8 cellular contexts compared by ENCODE assay signal in genomic region chr20:5658897-5659296, GRCh38. TPM values are rescaled to one million over a fixed set of nuclear protein-coding genes. Genes with fewer than 3 reads are reported as not detected.
DNase-seq lines count a peak whose midpoint lies in the region; ATAC-seq, FAIRE-seq and TF ChIP-seq lines count a peak whose summit lies in the region.

No MANE protein-coding gene starts in this region.

- no TSS peak for BruUV-seq in Caco-2 (replicated peaks; lab: Mats Ljungman, UMichigan)

- peak; percentile 81 for ATAC-seq in activated B cell treated with CpG ODN at 0.5 μM for 24 hours (ENCODE audit: low read depth)
- ATAC-seq in effector memory CD8-positive, alpha-beta T cell (replicated peaks), result peak; percentile 46
- peak; percentile 24 for ATAC-seq in mucosa of descending colon

- H3K27ac Mint-ChIP-seq in activated B cell treated with CpG ODN at 0.5 μM for 24 hours, result peak overlapping the region; percentile 88
- H3K27ac Mint-ChIP-seq in effector memory CD8-positive, alpha-beta T cell, result no peak overlapping the region
- H3K27ac Mint-ChIP-seq in Caco-2 (ENCODE audit: unreplicated experiment), result no peak overlapping the region

- H3K27me3 Mint-ChIP-seq in activated B cell treated with CpG ODN at 0.5 μM for 24 hours (no peaks in the 10 kb centered on the region), Caco-2 (ENCODE audit: insufficient read depth, unreplicated experiment) (no peaks in the 10 kb centered on the region)
- H3K27me3 Mint-ChIP-seq in effector memory CD8-positive, alpha-beta T cell, result peaks cover 0 to 24% of the 10 kb centered on the region in 2 donors

- H3K4me1 Mint-ChIP-seq in activated B cell treated with CpG ODN at 0.5 μM for 24 hours (peaks cover 54% of the 10 kb centered on the region), Caco-2 (ENCODE audit: low read depth, unreplicated experiment) (no peaks in the 10 kb centered on the region)
- no peaks in the 10 kb centered on the region for H3K4me1 Mint-ChIP-seq in effector memory CD8-positive, alpha-beta T cell (ENCODE audit: low read depth in 2 of 2)

- no peak overlapping the region for H3K4me3 ChIP-seq in Jurkat, Clone E6-1 (ENCODE audit: low read length)
- H3K4me3 ChIP-seq in mucosa of descending colon (no peak overlapping the region), suprapubic skin (no peak overlapping the region), Caco-2 (ENCODE audit: low read depth, low read length) (no peak overlapping the region)

- FAIRE-seq in GM19239 (lab: Jason Lieb, UNC), result no peak

- WGBS in suprapubic skin, result 13% methylated on average over 4 of the region's 4 CpGs

- DNase-seq in GM04504 (ENCODE audit: low read depth) (peak; percentile 68), activated B cell treated with CpG ODN at 0.5 μM for 24 hours (peak; percentile 38), mucosa of descending colon (peak in 1 of 3 donors; percentile 48), suprapubic skin (ENCODE audit: low spot score in 2 of 2) (peak; percentile 82 to 85), GM19239 (ENCODE audit: insufficient read length, low spot score) (no peak), Caco-2 (no peak)
- DNase-seq in Jurkat, Clone E6-1 (ENCODE audit: low read depth, low spot score), result peak; percentile 45
- DNase-seq in effector memory CD8-positive, alpha-beta T cell, result peak in 1 of 3 experiments; percentile 7

- H3K36me3 Mint-ChIP-seq in activated B cell treated with CpG ODN at 0.5 μM for 24 hours (ENCODE audit: low read depth) (no peaks in the 10 kb centered on the region), Caco-2 (ENCODE audit: insufficient read depth, unreplicated experiment) (no peaks in the 10 kb centered on the region)
- H3K36me3 Mint-ChIP-seq in effector memory CD8-positive, alpha-beta T cell (ENCODE audit: insufficient read depth), result no peaks in the 10 kb centered on the region

- no peak for TF ChIP-seq EP300 in suprapubic skin (IDR thresholded peaks at IDR 0.05)

- H3K36me3 ChIP-seq in mucosa of descending colon (ENCODE audit: low read depth), result no peaks in the 10 kb centered on the region
- H3K36me3 ChIP-seq in suprapubic skin, result no peaks in the 10 kb centered on the region
- no peaks in the 10 kb centered on the region for H3K36me3 ChIP-seq in Caco-2 (ENCODE audit: control insufficient read depth, insufficient read depth, low read length)

- H3K9me3 Mint-ChIP-seq in activated B cell treated with CpG ODN at 0.5 μM for 24 hours, result no peaks in the 10 kb centered on the region
- no peaks in the 10 kb centered on the region for H3K9me3 Mint-ChIP-seq in effector memory CD8-positive, alpha-beta T cell
- H3K9me3 Mint-ChIP-seq in Caco-2 (ENCODE audit: unreplicated experiment), result no peaks in the 10 kb centered on the region

- H3K4me3 Mint-ChIP-seq in activated B cell treated with CpG ODN at 0.5 μM for 24 hours (peak overlapping the region; percentile 54), Caco-2 (ENCODE audit: unreplicated experiment) (no peak overlapping the region)
- H3K4me3 Mint-ChIP-seq in effector memory CD8-positive, alpha-beta T cell, result no peak overlapping the region

- H3K27me3 ChIP-seq in suprapubic skin, result no peaks in the 10 kb centered on the region
- H3K27me3 ChIP-seq in Caco-2 (replicated peaks; ENCODE audit: control insufficient read depth, insufficient read depth, low read length), result no peaks in the 10 kb centered on the region

- H3K9me3 ChIP-seq in mucosa of descending colon (no peaks in the 10 kb centered on the region), suprapubic skin (no peaks in the 10 kb centered on the region), Caco-2 (no peaks in the 10 kb centered on the region)

- CTCF ChIA-PET in activated B cell treated with CpG ODN at 0.5 μM for 24 hours (lab: Charles Lee) (interaction anchor here (1.1 kb wide), 1 partner anchor 129 kb away, joined by 3 read pairs; no protein-coding TSS in a partner anchor), Caco-2 (lab: Charles Lee) (no interaction called here)

- H3K27ac ChIP-seq in suprapubic skin, result peak overlapping the region; percentile 61

- intact Hi-C loops in activated B cell treated with CpG ODN at 0.5 μM for 24 hours (cut with micrococcal nuclease) (loop anchor here (1.0 to 5.0 kb wide), 5 partner anchors 14 to 128 kb away; partner anchors contain the start of gene SHLD1), mucosa of descending colon (cut with DNase I, micrococcal nuclease) (no loop called here), Caco-2 (cut with micrococcal nuclease; ENCODE audit: unreplicated experiment) (no loop called here)

- POLR2A ChIA-PET in activated B cell treated with CpG ODN at 0.5 μM for 24 hours (lab: Charles Lee), result interaction anchor here (0.6 to 7.7 kb wide), 8 partner anchors 9 to 139 kb away, joined by 3 to 77 read pairs (median 8); no protein-coding TSS in a partner anchor
- POLR2A ChIA-PET in Caco-2 (lab: Charles Lee), result no interaction called here

- TF ChIP-seq CTCF in activated B cell treated with CpG ODN at 0.5 μM for 24 hours (IDR thresholded peaks at IDR 0.05) (no peak), mucosa of descending colon (IDR thresholded peaks at IDR 0.05) (no peak), suprapubic skin (IDR thresholded peaks at IDR 0.05) (no peak), Caco-2 (IDR thresholded peaks at IDR 0.05; ENCODE audit: insufficient read depth in 1 of 2, low read depth in 1 of 2, low read length in 1 of 2, severe bottlenecking in 1 of 2, unreplicated experiment in 1 of 2) (no peak)

- no peak for TF ChIP-seq POLR2A in suprapubic skin (IDR thresholded peaks at IDR 0.05)

- H3K4me1 ChIP-seq in mucosa of descending colon (ENCODE audit: low read depth) (peaks cover 4% of the 10 kb centered on the region), suprapubic skin (peaks cover 42% of the 10 kb centered on the region), Caco-2 (peaks cover 11% of the 10 kb centered on the region)

RNA-seq across cellular contexts. Expression of gene GPCPD1, which starts 48.1 kb away (rescaled TPM):
- polyA plus RNA-seq in Jurkat, Clone E6-1 (2012; ENCODE audit: insufficient read depth, insufficient read length), result 13.5 TPM
- 67.4 and 91.4 TPM in 2 replicates for total RNA-seq in activated B cell treated with CpG ODN at 0.5 μM for 24 hours
- 10 to 100 TPM; 26.8 to 35.6 (median 31.1) TPM for total RNA-seq in mucosa of descending colon
- 10 to 100 TPM in 3 of 4 donors, 1 to 10 TPM in 1; 9.0 to 22.4 (median 14.9) TPM for total RNA-seq in suprapubic skin
- 23.5 and 25.8 TPM in 2 replicates for total RNA-seq in Caco-2 (2022)

Comparison
In these comparisons a context has a peak if more than half of its experiments do, and no peak if none do; other contexts are left out.
1. DNase-seq: peak in GM04504 (single experiment), Jurkat, Clone E6-1 (single experiment), activated B cell treated with CpG ODN at 0.5 μM for 24 hours (single experiment) and suprapubic skin (2 of 2); none in GM19239 (single experiment) and Caco-2 (0 of 2).
2. ATAC-seq: peak in every context shown above with its lines; median percentile 81 in activated B cell treated with CpG ODN at 0.5 μM for 24 hours; 46 in effector memory CD8-positive, alpha-beta T cell; 24 in mucosa of descending colon.